ENCODE assay signal across 31 cellular contexts in the genomic region with DNA sequence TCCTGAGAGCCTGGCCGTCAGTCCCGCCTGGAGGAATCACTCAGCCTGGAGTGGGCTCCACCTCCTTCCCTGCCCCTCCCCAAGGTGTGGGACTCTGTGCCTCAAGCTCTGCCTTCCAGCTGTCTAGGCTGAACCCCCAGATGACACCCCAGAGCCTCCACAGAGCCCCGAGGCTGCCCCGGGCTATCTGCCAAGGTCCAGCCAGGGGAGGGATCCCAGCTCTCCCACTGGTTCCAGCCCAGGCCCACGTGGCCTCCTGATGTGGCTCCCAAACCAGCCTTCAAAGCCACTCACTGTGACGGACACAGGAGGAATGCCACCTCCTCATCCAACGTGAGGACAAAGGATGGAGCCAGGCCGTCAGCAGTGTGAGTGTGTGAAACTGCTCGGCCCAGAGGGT. TPM values are rescaled to one million over a fixed set of nuclear protein-coding genes. Genes with fewer than 3 reads are reported as not detected.
"Had no signal": no experiment of that assay in that cellular context is flagged by ENCODE, and none has a peak within 500 bp of the region (broad histone marks: within the 10 kb centered on the region; RNA-seq: fewer than 3 reads in every experiment).

No MANE protein-coding gene starts in this region.

- H3K4me3 ChIP-seq: SJSA1 had no signal

- H3K27ac Mint-ChIP-seq: activated B cell treated with CpG ODN at 0.5 μM for 24 hours; activated CD4-positive, alpha-beta T cell treated with anti-CD3 and anti-CD28 coated beads, Interleukin-2, amount 10 ng/mL, durations not matched to agents 24 days and 14 days; activated CD8-positive, alpha-beta memory T cell treated with anti-CD3 and anti-CD28 coated beads, Interleukin-2, amount 10 ng/mL, durations not matched to agents 7 days and 5 days; activated naive CD8-positive, alpha-beta T cell treated with anti-CD3 and anti-CD28 coated beads, Interleukin-2, amount 50 U/mL, for 24 hours; activated T-cell treated with anti-CD3 and anti-CD28 coated beads, Interleukin-2, amount 50 U/mL, for 24 hours; activated T-helper 1 cell treated with anti-CD3 and anti-CD28 coated beads, Interleukin-12 subunit alpha, Interleukin-12 subunit beta, Interleukin-2, Interleukin-4 antibody, amounts not matched to agents 30 ng/mL and 10 ng/mL and 1 ng/mL, durations not matched to agents 14 hours and 24 hours and 36 hours had no signal

- H3K36me3 ChIP-seq: SJSA1 had no signal

- ATAC-seq: activated CD8-positive, alpha-beta memory T cell treated with anti-CD3 and anti-CD28 coated beads, Interleukin-2, amount 10 ng/mL, durations not matched to agents 7 days and 5 days; activated naive CD4-positive, alpha-beta T cell treated with anti-CD3 and anti-CD28 coated beads, Interleukin-2, amount 50 U/mL, for 72 hours; activated naive CD8-positive, alpha-beta T cell treated with anti-CD3 and anti-CD28 coated beads, Interleukin-2, amount 50 U/mL, for 24 hours; Panc1; SK-N-SH treated with all-trans-retinoic acid at 6 μM for 48 hours had no signal

- H3K27me3 Mint-ChIP-seq: activated CD4-positive, alpha-beta T cell treated with anti-CD3 and anti-CD28 coated beads, Interleukin-2, amount 10 ng/mL, durations not matched to agents 24 days and 14 days had no signal

- H3K9me3 Mint-ChIP-seq: activated B cell treated with CpG ODN at 0.5 μM for 24 hours; activated CD4-positive, alpha-beta T cell treated with anti-CD3 and anti-CD28 coated beads, Interleukin-2, amount 10 ng/mL, durations not matched to agents 24 days and 14 days; activated naive CD4-positive, alpha-beta T cell treated with anti-CD3 and anti-CD28 coated beads, Interleukin-2, amount 50 U/mL, for 72 hours; activated naive CD8-positive, alpha-beta T cell treated with anti-CD3 and anti-CD28 coated beads, Interleukin-2, amount 50 U/mL, for 24 hours; activated T-cell treated with anti-CD3 and anti-CD28 coated beads, Interleukin-2, amount 50 U/mL, for 24 hours; activated T-helper 1 cell treated with anti-CD3 and anti-CD28 coated beads, Interleukin-12 subunit alpha, Interleukin-12 subunit beta, Interleukin-2, Interleukin-4 antibody, amounts not matched to agents 30 ng/mL and 10 ng/mL and 1 ng/mL, durations not matched to agents 14 hours and 24 hours and 36 hours had no signal

- DNase-seq: activated B cell treated with CpG ODN at 0.5 μM for 24 hours; activated CD4-positive, alpha-beta T cell treated with anti-CD3 and anti-CD28 coated beads for 1 hour; activated CD4-positive, alpha-beta T cell treated with anti-CD3 and anti-CD28 coated beads, Interleukin-2, amount 10 ng/mL, durations not matched to agents 24 days and 14 days; activated CD4-positive, alpha-beta T cell treated with anti-CD3 and anti-CD28 coated beads, Interleukin-2, amount 50 U/mL, for 48 hours; activated CD8-positive, alpha-beta memory T cell treated with anti-CD3 and anti-CD28 coated beads, Interleukin-2, amount 10 ng/mL, durations not matched to agents 7 days and 5 days; activated effector memory CD4-positive, alpha-beta T cell treated with Interleukin-2 at 50 U/mL for 16 hours; activated naive CD4-positive, alpha-beta T cell treated with Interleukin-2 at 50 U/mL for 16 hours; activated naive CD8-positive, alpha-beta T cell treated with anti-CD3 and anti-CD28 coated beads, Interleukin-2, amount 50 U/mL, for 24 hours; activated T-cell treated with anti-CD3 and anti-CD28 coated beads, Interleukin-2, amount 50 U/mL, for 24 hours; amniotic stem cell; Karpas-422; MM.1S; NCI-H1105; NCI-H1436 treated with DMSO at 0.1 percent for 48 hours; NCI-H187; NCI-H2081; NCI-H510A treated with DMSO at 0.1 percent for 48 hours; NCI-H69; NK-92 treated with Interleukin-12 subunit alpha and Interleukin-12 subunit beta, amount 100 ng/mL, for 24 hours; OCI-M1; RPMI8226; SHP77; SW 1271 had no signal

- H3K4me3 Mint-ChIP-seq: activated B cell treated with CpG ODN at 0.5 μM for 24 hours; activated CD4-positive, alpha-beta T cell treated with anti-CD3 and anti-CD28 coated beads, Interleukin-2, amount 10 ng/mL, durations not matched to agents 24 days and 14 days; activated CD8-positive, alpha-beta memory T cell treated with anti-CD3 and anti-CD28 coated beads, Interleukin-2, amount 10 ng/mL, durations not matched to agents 7 days and 5 days; activated naive CD8-positive, alpha-beta T cell treated with anti-CD3 and anti-CD28 coated beads, Interleukin-2, amount 50 U/mL, for 24 hours; activated T-cell treated with anti-CD3 and anti-CD28 coated beads, Interleukin-2, amount 50 U/mL, for 24 hours; activated T-helper 1 cell treated with anti-CD3 and anti-CD28 coated beads, Interleukin-12 subunit alpha, Interleukin-12 subunit beta, Interleukin-2, Interleukin-4 antibody, amounts not matched to agents 30 ng/mL and 10 ng/mL and 1 ng/mL, durations not matched to agents 14 hours and 24 hours and 36 hours; brain had no signal

- H3K27ac ChIP-seq: SJSA1 had no signal

- H3K4me1 ChIP-seq: SJSA1 had no signal

- H3K36me3 Mint-ChIP-seq: activated CD8-positive, alpha-beta memory T cell treated with anti-CD3 and anti-CD28 coated beads, Interleukin-2, amount 10 ng/mL, durations not matched to agents 7 days and 5 days; activated naive CD4-positive, alpha-beta T cell treated with anti-CD3 and anti-CD28 coated beads, Interleukin-2, amount 50 U/mL, for 72 hours; brain had no signal

- H3K4me1 Mint-ChIP-seq: activated CD4-positive, alpha-beta T cell treated with anti-CD3 and anti-CD28 coated beads, Interleukin-2, amount 10 ng/mL, durations not matched to agents 24 days and 14 days; activated CD8-positive, alpha-beta memory T cell treated with anti-CD3 and anti-CD28 coated beads, Interleukin-2, amount 10 ng/mL, durations not matched to agents 7 days and 5 days; activated naive CD8-positive, alpha-beta T cell treated with anti-CD3 and anti-CD28 coated beads, Interleukin-2, amount 50 U/mL, for 24 hours had no signal

RNA-seq across cellular contexts. Expression of a gene that starts 45.6 kb away (rescaled TPM):
- total RNA-seq: activated CD4-positive, alpha-beta T cell treated with anti-CD3 and anti-CD28 coated beads, Interleukin-2, amount 10 ng/mL, durations not matched to agents 24 days and 14 days; astrocyte; SJSA1; T-helper 1 cell treated with Interleukin-12 subunit alpha and Interleukin-12 subunit beta and Interleukin-4 antibody, amounts not matched to agents 30 ng/mL and 1 ng/mL, for 36 hours had no signal
